18 cellular contexts compared by ENCODE assay signal in the genomic region with DNA sequence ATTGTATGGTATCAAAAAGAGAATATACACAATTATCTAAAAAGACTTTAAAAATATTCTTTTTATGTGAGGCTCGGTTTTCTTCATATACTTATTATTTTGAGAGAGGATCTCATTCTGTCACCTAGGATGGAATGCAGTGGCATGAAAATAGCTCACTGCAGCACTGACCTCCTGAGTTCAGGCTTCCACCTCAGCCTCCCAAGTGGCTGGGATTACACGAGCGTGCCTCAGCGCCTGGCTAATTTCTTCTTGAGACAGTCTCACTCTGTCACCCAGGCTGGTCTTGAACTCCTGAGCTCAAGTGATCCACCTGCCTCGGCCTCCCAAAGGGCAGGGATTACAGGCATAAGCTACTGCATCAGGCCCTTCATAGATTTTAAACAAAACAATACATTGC. TPM values are rescaled to one million over a fixed set of nuclear protein-coding genes. Genes with fewer than 3 reads are reported as not detected.
DNase-seq lines count a peak whose midpoint lies in the region; ATAC-seq, FAIRE-seq and TF ChIP-seq lines count a peak whose summit lies in the region.
"Had no signal": no experiment of that assay in that cellular context is flagged by ENCODE, and none has a peak within 500 bp of the region (broad histone marks: within the 10 kb centered on the region; RNA-seq: fewer than 3 reads in every experiment).

No MANE protein-coding gene starts in this region.

- H3K36me3 ChIP-seq in K562 (ENCODE audit: control insufficient read depth, insufficient read depth, low read length) (peaks cover 98% of the 10 kb centered on the region), right atrium auricular region (peaks cover 59% of the 10 kb centered on the region)

- ATAC-seq in Right ventricle myocardium superior (ENCODE audit: poor library complexity) (peak; percentile 52), K562 (peak; percentile 31; the same call in 2 of the 3 replicates), GM21526 (IDR thresholded peaks at IDR 0.05; ENCODE audit: low FRiP score, unreplicated experiment) (no peak)
- ATAC-seq: HCT116 had no signal

- 91% methylated on average over 5 of the region's 5 CpGs for WGBS in K562 (ENCODE audit: insufficient coverage, low coverage, missing lambda C conversion rate)

- H3K27me3 ChIP-seq in K562 (ENCODE audit: control insufficient read depth in 2 of 2, insufficient read depth in 2 of 2, low read length in 2 of 2) (no peaks in the 10 kb centered on the region), right atrium auricular region (no peaks in the 10 kb centered on the region)
- H3K27me3 ChIP-seq: BE2C had no signal

- H2AFZ ChIP-seq in K562 (ENCODE audit: low read depth, low read length): no peak overlapping the region

- peaks cover 90% of the 10 kb centered on the region for H3K79me2 ChIP-seq in K562 (ENCODE audit: control insufficient read depth, insufficient read depth, low read length)

- POLR2A ChIA-PET in K562 (lab: Yijun Ruan, JAX): interaction anchor here (0.6 to 4.9 kb wide), 4 partner anchors 9 to 1976 kb away, joined by 4 to 29 read pairs (median 10); a partner anchor contains a TSS

- H3K4me1 ChIP-seq in K562 (replicated peaks in 1 of 2; ENCODE audit: control insufficient read depth in 2 of 2, insufficient read depth in 2 of 2, low read length in 2 of 2) (no peaks in the 10 kb centered on the region), right atrium auricular region (peaks cover 0 to 15% of the 10 kb centered on the region in 2 donors)
- H3K4me1 ChIP-seq: BE2C, Caco-2 had no signal

- no peak for TF ChIP-seq RAD21 in K562 (CRISPR knock-in tag; conservative IDR thresholded peaks at IDR 0.05 in 1 of 2, IDR thresholded peaks at IDR 0.05 in 1 of 2)

- no peak overlapping the region for H3K27ac ChIP-seq in K562 (ENCODE audit: extremely low read depth, low read depth, low read length)
- peak overlapping the region; percentile 23 to 47 for H3K27ac ChIP-seq in right atrium auricular region

- no peak for TF ChIP-seq EP300 in K562 (IDR thresholded peaks at IDR 0.05; ENCODE audit: low read length)

- H3K4me3 ChIP-seq in K562: no peak overlapping the region
- no peak overlapping the region for H3K4me3 ChIP-seq in right atrium auricular region

- in situ Hi-C loops in K562 (cut with MboI): no loop called here

- H3K4me2 ChIP-seq in K562 (ENCODE audit: insufficient read depth, low read length): no peak overlapping the region

- TF ChIP-seq CTCF in K562 (IDR thresholded peaks at IDR 0.05 in 2 of 3, conservative IDR thresholded peaks at IDR 0.05 in 1 of 3; ENCODE audit: insufficient read depth in 2 of 3, low read depth in 1 of 3, low read length in 3 of 3) (no peak), right atrium auricular region (IDR thresholded peaks at IDR 0.05) (no peak)

- TF ChIP-seq POLR2A in K562 (conservative IDR thresholded peaks at IDR 0.05): no peak

- FAIRE-seq in K562 (lab: Jason Lieb, UNC): no peak
- FAIRE-seq: D721Med, G401.6, GM19239 had no signal

- H3K9me1 ChIP-seq in K562 (ENCODE audit: control insufficient read depth, insufficient read depth, low read length): no peaks in the 10 kb centered on the region

- CTCF ChIA-PET in K562 (lab: Yijun Ruan, JAX; ENCODE audit: low intra/inter-chr PET ratio): no interaction called here

- H4K20me1 ChIP-seq in K562 (replicated peaks; ENCODE audit: control insufficient read depth, insufficient read depth, low read length): no peaks in the 10 kb centered on the region

- intact Hi-C loops in Right ventricle myocardium superior (cut with DNase I) (no loop called here), cardiac septum (cut with DNase I) (no loop called here), K562 (cut with micrococcal nuclease) (no loop called here)

- DNase-seq in Right ventricle myocardium superior (no peak), cardiac septum (ENCODE audit: low spot score) (no peak), K562 (ENCODE audit: extremely low read depth in 1 of 4, low spot score in 3 of 4) (no peak), right atrium auricular region (ENCODE audit: low spot score) (no peak), cerebellar cortex (ENCODE audit: low spot score) (no peak), HUDEP-2 (lab: John Stamatoyannopoulos, UW; ENCODE audit: unreplicated experiment in 76 of 76) (no peak)
- DNase-seq: BE2C; C1 segment of cervical spinal cord; Caco-2; CD4-positive, CD25-positive, alpha-beta regulatory T cell; GOT3; H7; HFFc6 had no signal

- BruUV-seq in K562 (replicated peaks; lab: Mats Ljungman, UMichigan): no TSS peak

- H3K9me3 ChIP-seq in K562 (replicated peaks; ENCODE audit: control insufficient read depth, insufficient read depth, low read depth, low read length): no peaks in the 10 kb centered on the region
- H3K9me3 ChIP-seq in right atrium auricular region: no peaks in the 10 kb centered on the region
- H3K9me3 ChIP-seq: BE2C, Caco-2 had no signal

- H3K9ac ChIP-seq in K562 (ENCODE audit: insufficient read depth in 1 of 2, low read depth in 2 of 2, low read length in 2 of 2): no peak overlapping the region; a peak in 1 of 4 replicates

TF ChIP-seq in K562, 482 proteins besides CTCF, POLR2A, EP300 and RAD21:
- TF ChIP-seq, protein P1, sequence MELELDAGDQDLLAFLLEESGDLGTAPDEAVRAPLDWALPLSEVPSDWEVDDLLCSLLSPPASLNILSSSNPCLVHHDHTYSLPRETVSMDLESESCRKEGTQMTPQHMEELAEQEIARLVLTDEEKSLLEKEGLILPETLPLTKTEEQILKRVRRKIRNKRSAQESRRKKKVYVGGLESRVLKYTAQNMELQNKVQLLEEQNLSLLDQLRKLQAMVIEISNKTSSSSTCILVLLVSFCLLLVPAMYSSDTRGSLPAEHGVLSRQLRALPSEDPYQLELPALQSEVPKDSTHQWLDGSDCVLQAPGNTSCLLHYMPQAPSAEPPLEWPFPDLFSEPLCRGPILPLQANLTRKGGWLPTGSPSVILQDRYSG (tag; conservative IDR thresholded peaks at IDR 0.05; ENCODE audit: low read depth): no peak

RNA-seq across cellular contexts. Expression of a gene that starts 10.7 kb away (rescaled TPM):
- total RNA-seq in Right ventricle myocardium superior: 63.0 TPM
- 37.6 TPM for total RNA-seq in cardiac septum
- 21.2 and 110 TPM in 2 replicates for total RNA-seq in K562 (2011; cell fraction: chromatin; rRNA removed; ENCODE audit: low replicate concordance)
- total RNA-seq in K562 (2011; cell fraction: nucleolus; rRNA removed): 20.5 and 22.8 TPM in 2 replicates
- total RNA-seq in K562 (2011; cell fraction: nucleoplasm; rRNA removed): 31.5 and 48.7 TPM in 2 replicates
- total RNA-seq in K562 (2014; rRNA removed): 284 and 338 TPM in 2 replicates
- total RNA-seq in K562 (2014; rRNA removed; fragmentation: Illumina TruSeq; extraction: Trizol): 239 and 276 TPM in 2 replicates
- total RNA-seq in K562 (2015; rRNA removed; fragmentation: Illumina TruSeq; extraction: Trizol): 293 and 306 TPM in 2 replicates
- 171 and 181 TPM in 2 replicates for total RNA-seq in K562 (2021)
- polyA plus RNA-seq in K562 (2011; rRNA removed): 104 and 155 TPM in 2 replicates
- 17.2 and 34.6 TPM in 2 replicates for polyA plus RNA-seq in K562 (2011; cell fraction: cytosol; rRNA removed)
- 25.4 and 30.2 TPM in 2 replicates for polyA plus RNA-seq in K562 (2011; cell fraction: nucleus; rRNA removed)
- polyA plus RNA-seq in K562 (2012): 131 and 141 TPM in 2 replicates
- polyA plus RNA-seq in K562 (2014; fragmentation: Illumina TruSeq; extraction: Trizol): 205 and 279 TPM in 2 replicates
- polyA plus RNA-seq in K562 (2014; fragmentation: Nextera tagmentation; extraction: Ambion mirVana): 10 to 100 TPM; 82.3 to 87.3 TPM
- 160 and 184 TPM in 2 replicates for polyA plus RNA-seq in K562 (2014; rRNA removed)
- 72.9 and 76.0 TPM in 2 replicates for polyA minus RNA-seq in K562 (2011; rRNA and poly(A)+ RNA removed)
- 70.9 and 74.1 TPM in 2 replicates for polyA minus RNA-seq in K562 (2011; cell fraction: cytosol; rRNA and poly(A)+ RNA removed)
- polyA minus RNA-seq in K562 (2011; cell fraction: nucleus; rRNA and poly(A)+ RNA removed): 34.7 and 48.3 TPM in 2 replicates
- total RNA-seq in right atrium auricular region: 100 to 1,000 TPM in 1 of 2 donors, 10 to 100 TPM in 1; 94.7 to 109 TPM
